10 cellular contexts compared by ENCODE assay signal in genomic region chr15:90838066-90838465, GRCh38. TPM values are rescaled to one million over a fixed set of nuclear protein-coding genes. Genes with fewer than 3 reads are reported as not detected.
DNase-seq lines count a peak whose midpoint lies in the region; ATAC-seq lines count a peak whose summit lies in the region.
"Had no signal": no experiment of that assay in that cellular context is flagged by ENCODE, and none has a peak within 500 bp of the region (broad histone marks: within the 10 kb centered on the region; RNA-seq: fewer than 3 reads in every experiment).

No MANE protein-coding gene starts in this region.

- CTCF ChIA-PET in CD8-positive, alpha-beta memory T cell (lab: Charles Lee) = interaction anchor here (1.4 to 1.5 kb wide), 3 partner anchors 9 to 190 kb away, joined by 3 to 5 read pairs (median 4); no protein-coding TSS in a partner anchor

- no peak for ATAC-seq in HG02970 (IDR thresholded peaks at IDR 0.05; ENCODE audit: low FRiP score, unreplicated experiment)
- ATAC-seq in GM18870 (IDR thresholded peaks at IDR 0.05; ENCODE audit: unreplicated experiment) = no peak

- peak overlapping the region; percentile 8 for H3K4me3 ChIP-seq in CD8-positive, alpha-beta memory T cell (ENCODE audit: low read length)

- peaks cover 16 to 27% (median 23%) of the 10 kb centered on the region in 3 donors for H3K4me1 Mint-ChIP-seq in CD8-positive, alpha-beta memory T cell
- H3K4me1 Mint-ChIP-seq: nephron had no signal

- no peaks in the 10 kb centered on the region for H3K9me3 ChIP-seq in CD8-positive, alpha-beta memory T cell (ENCODE audit: low read length)

- H3K9me3 Mint-ChIP-seq in CD8-positive, alpha-beta memory T cell = no peaks in the 10 kb centered on the region
- H3K9me3 Mint-ChIP-seq: nephron had no signal

- POLR2A ChIA-PET in CD8-positive, alpha-beta memory T cell (lab: Charles Lee) = interaction anchor here (0.8 to 1.1 kb wide), 2 partner anchors 24 to 33 kb away, joined by 3 to 4 read pairs; no protein-coding TSS in a partner anchor

- H3K36me3 Mint-ChIP-seq in CD8-positive, alpha-beta memory T cell = peaks cover 0 to 2% (median 0%) of the 10 kb centered on the region in 3 donors

- H3K27ac Mint-ChIP-seq in CD8-positive, alpha-beta memory T cell = peak overlapping the region; percentile 57 to 99 (median 93)
- H3K27ac Mint-ChIP-seq: nephron had no signal

- no peaks in the 10 kb centered on the region for H3K36me3 ChIP-seq in CD8-positive, alpha-beta memory T cell (ENCODE audit: insufficient read depth, low read length)

- peak overlapping the region; percentile 37 to 86 (median 60) for H3K4me3 Mint-ChIP-seq in CD8-positive, alpha-beta memory T cell
- H3K4me3 Mint-ChIP-seq: nephron had no signal

- H3K4me1 ChIP-seq in CD8-positive, alpha-beta memory T cell (ENCODE audit: insufficient read depth, low read length) = peaks cover 28% of the 10 kb centered on the region

- H3K27me3 Mint-ChIP-seq in CD8-positive, alpha-beta memory T cell = peaks cover 0 to 3% of the 10 kb centered on the region in 2 donors

- H3K27me3 ChIP-seq in CD8-positive, alpha-beta memory T cell (ENCODE audit: insufficient read depth, low read length, poor library complexity, severe bottlenecking) = no peaks in the 10 kb centered on the region

- H3K27ac ChIP-seq in CD8-positive, alpha-beta memory T cell (ENCODE audit: low read depth, low read length) = no peak overlapping the region

- DNase-seq in CD8-positive, alpha-beta memory T cell = peak; percentile 73 to 96 (median 89)
- peak; percentile 89 to 93 for DNase-seq in activated CD4-positive, alpha-beta T cell treated with anti-CD3 and anti-CD28 coated beads for 4 hours
- DNase-seq in activated naive CD8-positive, alpha-beta T cell treated with anti-CD3 and anti-CD28 coated beads, Interleukin-2, amount 50 U/mL, for 16 hours (ENCODE audit: low read depth, low spot score) = peak; percentile 71
- peak; percentile 88 for DNase-seq in stimulated activated CD4-positive, alpha-beta T cell treated with anti-CD3 and anti-CD28 coated beads, Interleukin-2, amount 100 ng/mL, for 4 hours (ENCODE audit: low read depth)
- DNase-seq in HPDE6-E6E7 (ENCODE audit: extremely low spot score) (no peak), SHP77 (lab: John Stamatoyannopoulos, UW) (no peak)
- DNase-seq: AML-193 had no signal

RNA-seq across cellular contexts. Expression of gene FURIN, which starts 30.3 kb away (rescaled TPM):
- total RNA-seq in CD8-positive, alpha-beta memory T cell = 100 to 1,000 TPM; 121 to 124 TPM
- 11.7 TPM for polyA plus RNA-seq in CD8-positive, alpha-beta memory T cell

RNA-seq across cellular contexts. Expression of gene FES, which starts 46.2 kb away (rescaled TPM):
- total RNA-seq in CD8-positive, alpha-beta memory T cell = 1 to 10 TPM; 2.5 to 2.6 TPM
- polyA plus RNA-seq in CD8-positive, alpha-beta memory T cell = 0.28 TPM

Comparison
In these comparisons a context has a peak if more than half of its experiments do, and no peak if none do; other contexts are left out.
1. DNase-seq: peak in CD8-positive, alpha-beta memory T cell (5 of 5), activated CD4-positive, alpha-beta T cell treated with anti-CD3 and anti-CD28 coated beads for 4 hours (2 of 2), activated naive CD8-positive, alpha-beta T cell treated with anti-CD3 and anti-CD28 coated beads, Interleukin-2, amount 50 U/mL, for 16 hours (single experiment) and stimulated activated CD4-positive, alpha-beta T cell treated with anti-CD3 and anti-CD28 coated beads, Interleukin-2, amount 100 ng/mL, for 4 hours (single experiment); none in HPDE6-E6E7 (single experiment) and SHP77 (0 of 2).